In the genomic region with DNA sequence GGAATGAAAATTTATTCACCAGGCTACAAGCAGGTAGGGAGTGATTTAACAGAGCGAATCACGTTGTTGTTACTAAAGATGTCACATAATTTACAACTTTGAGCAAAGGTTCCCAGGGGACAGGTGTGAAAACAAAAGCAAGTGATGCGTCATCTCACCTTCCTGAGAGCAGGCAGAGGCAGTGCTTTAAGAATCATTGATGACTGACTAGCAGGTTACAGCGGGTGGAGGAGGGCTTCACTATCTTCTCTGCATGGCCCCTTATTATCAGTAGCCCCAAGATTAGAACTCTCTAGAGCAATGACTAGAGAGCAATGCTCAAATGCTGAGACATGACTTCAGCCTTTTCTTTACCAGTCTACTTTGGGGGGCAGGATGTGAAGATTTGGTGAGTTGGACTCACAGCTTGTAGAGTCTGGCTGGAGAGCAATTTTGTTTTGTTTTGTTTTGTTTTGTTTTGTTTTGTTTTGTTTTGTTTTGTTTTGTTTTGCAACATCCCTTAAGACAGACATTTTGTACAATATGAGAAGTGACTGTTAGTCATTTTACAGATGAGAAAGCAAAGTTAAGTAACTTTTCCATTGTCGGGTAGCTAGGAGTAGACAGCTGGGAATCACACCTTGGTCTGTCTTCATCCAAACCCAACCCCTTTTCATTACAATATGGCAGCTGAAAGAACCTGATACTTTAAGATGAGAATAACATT, we compare ENCODE assay signal across 1 cellular context.
TF ChIP-seq lines count a peak whose summit lies in the region.

No MANE protein-coding gene starts in this region.

TF ChIP-seq in SK-N-SH, 30 proteins besides CTCF, POLR2A, EP300 and RAD21 (continued from another document):
- no peak for TF ChIP-seq JUND (IDR thresholded peaks at IDR 0.05)
- TF ChIP-seq, protein P1, sequence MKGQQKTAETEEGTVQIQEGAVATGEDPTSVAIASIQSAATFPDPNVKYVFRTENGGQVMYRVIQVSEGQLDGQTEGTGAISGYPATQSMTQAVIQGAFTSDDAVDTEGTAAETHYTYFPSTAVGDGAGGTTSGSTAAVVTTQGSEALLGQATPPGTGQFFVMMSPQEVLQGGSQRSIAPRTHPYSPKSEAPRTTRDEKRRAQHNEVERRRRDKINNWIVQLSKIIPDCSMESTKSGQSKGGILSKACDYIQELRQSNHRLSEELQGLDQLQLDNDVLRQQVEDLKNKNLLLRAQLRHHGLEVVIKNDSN (IDR thresholded peaks at IDR 0.05; ENCODE audit: borderline replicate concordance, low read depth) = no peak
- TF ChIP-seq POLR2AphosphoS5 (IDR thresholded peaks at IDR 0.05; ENCODE audit: low read depth, low read length) = no peak
